In genomic region chr20:63056236-63057132, GRCh38 we compare ENCODE assay signal across 10 cellular contexts. TPM values are rescaled to one million over a fixed set of nuclear protein-coding genes. Genes with fewer than 3 reads are reported as not detected.
A peak's percentile ranks its signal among the peaks of the same experiment; 100 is the strongest.
DNase-seq lines count a peak whose midpoint lies in the region; ATAC-seq and TF ChIP-seq lines count a peak whose summit lies in the region.
"Had no signal": no experiment of that assay in that cellular context is flagged by ENCODE, and none has a peak within 500 bp of the region (broad histone marks: within the 10 kb centered on the region; RNA-seq: fewer than 3 reads in every experiment).

No MANE protein-coding gene starts in this region.

- H3K27ac ChIP-seq in CD8-positive, alpha-beta T cell (ENCODE audit: low read depth, low read length) = no peak overlapping the region
- no peak overlapping the region for H3K27ac ChIP-seq in HUES48 (ENCODE audit: low read depth, low read length)
- no peak overlapping the region for H3K27ac ChIP-seq in left lung

- H3K9ac ChIP-seq in HUES48 (ENCODE audit: low read depth, low read length) = no peak overlapping the region

- no peaks in the 10 kb centered on the region for H3K4me1 ChIP-seq in CD8-positive, alpha-beta T cell (ENCODE audit: insufficient read depth, low read length)
- H3K4me1 ChIP-seq in HUES48 (ENCODE audit: control insufficient read depth, insufficient read depth, low read length) = no peaks in the 10 kb centered on the region
- H3K4me1 ChIP-seq in left lung = peaks cover 0 to 8% of the 10 kb centered on the region in 2 donors

- no peaks in the 10 kb centered on the region for H3K4me1 Mint-ChIP-seq in CD8-positive, alpha-beta T cell (ENCODE audit: low read depth)
- H3K4me1 Mint-ChIP-seq in central memory CD8-positive, alpha-beta T cell = no peaks in the 10 kb centered on the region
- no peaks in the 10 kb centered on the region for H3K4me1 Mint-ChIP-seq in stimulated activated memory B cell treated with anti-CD40 and anti-IgM and Interleukin-4, amounts not matched to agents 10 μg/mL and 1 μg/mL and 100 μg/mL, for 72 hours

- no peak overlapping the region for H3K4me3 ChIP-seq in CD8-positive, alpha-beta T cell (ENCODE audit: low read depth, low read length)
- H3K4me3 ChIP-seq in HUES48 (ENCODE audit: low read depth, low read length) (peak overlapping the region; percentile 41; the same call in 1 of the 2 replicates), left lung (no peak overlapping the region)

- peaks cover 3% of the 10 kb centered on the region for H3K27me3 ChIP-seq in CD8-positive, alpha-beta T cell (ENCODE audit: insufficient read depth, low read length)
- H3K27me3 ChIP-seq in HUES48 (ENCODE audit: control insufficient read depth, insufficient read depth, low read length) = 0 out of 2 replicates have a peak, but pooled peaks cover 2% of the 10 kb centered on the region
- peaks cover 0 to 83% of the 10 kb centered on the region in 2 donors for H3K27me3 ChIP-seq in left lung

- no peak overlapping the region for H3K4me3 Mint-ChIP-seq in CD8-positive, alpha-beta T cell
- H3K4me3 Mint-ChIP-seq in central memory CD8-positive, alpha-beta T cell = no peak overlapping the region
- H3K4me3 Mint-ChIP-seq in stimulated activated memory B cell treated with anti-CD40 and anti-IgM and Interleukin-4, amounts not matched to agents 10 μg/mL and 1 μg/mL and 100 μg/mL, for 72 hours = no peak overlapping the region

- POLR2A ChIA-PET in CD8-positive, alpha-beta T cell (lab: Charles Lee) = no interaction called here

- no peak overlapping the region for H3K27ac Mint-ChIP-seq in CD8-positive, alpha-beta T cell
- H3K27ac Mint-ChIP-seq in central memory CD8-positive, alpha-beta T cell (ENCODE audit: low read depth) = no peak overlapping the region
- H3K27ac Mint-ChIP-seq in stimulated activated memory B cell treated with anti-CD40 and anti-IgM and Interleukin-4, amounts not matched to agents 10 μg/mL and 1 μg/mL and 100 μg/mL, for 72 hours = no peak overlapping the region

- no peaks in the 10 kb centered on the region for H3K36me3 Mint-ChIP-seq in CD8-positive, alpha-beta T cell
- peaks cover 2% of the 10 kb centered on the region for H3K36me3 Mint-ChIP-seq in central memory CD8-positive, alpha-beta T cell (ENCODE audit: insufficient read depth)
- H3K36me3 Mint-ChIP-seq in stimulated activated memory B cell treated with anti-CD40 and anti-IgM and Interleukin-4, amounts not matched to agents 10 μg/mL and 1 μg/mL and 100 μg/mL, for 72 hours = no peaks in the 10 kb centered on the region

- ATAC-seq in CD8-positive, alpha-beta T cell = peak; percentile 71
- peak; percentile 28 for ATAC-seq in central memory CD8-positive, alpha-beta T cell (replicated peaks; ENCODE audit: extremely low read depth, poor library complexity, severe bottlenecking)
- ATAC-seq in left lung (peak; percentile 83), HG02870 (IDR thresholded peaks at IDR 0.05; ENCODE audit: unreplicated experiment) (no peak), GM21737 (IDR thresholded peaks at IDR 0.05; ENCODE audit: unreplicated experiment) (no peak)
- ATAC-seq in stimulated activated memory B cell treated with anti-CD40 and anti-IgM and Interleukin-4, amounts not matched to agents 10 μg/mL and 1 μg/mL and 100 μg/mL, for 72 hours = peak; percentile 47

- H3K9me3 ChIP-seq in CD8-positive, alpha-beta T cell (ENCODE audit: low read length) = no peaks in the 10 kb centered on the region
- H3K9me3 ChIP-seq in HUES48 (ENCODE audit: control insufficient read depth, insufficient read depth, low read length) = 0 out of 2 replicates have a peak, but pooled peaks cover 3% of the 10 kb centered on the region
- H3K9me3 ChIP-seq in left lung = no peaks in the 10 kb centered on the region

- peaks cover 12% of the 10 kb centered on the region for H3K27me3 Mint-ChIP-seq in CD8-positive, alpha-beta T cell (ENCODE audit: low read depth)
- H3K27me3 Mint-ChIP-seq in central memory CD8-positive, alpha-beta T cell = peaks cover 31% of the 10 kb centered on the region
- H3K27me3 Mint-ChIP-seq in stimulated activated memory B cell treated with anti-CD40 and anti-IgM and Interleukin-4, amounts not matched to agents 10 μg/mL and 1 μg/mL and 100 μg/mL, for 72 hours = peaks cover 30% of the 10 kb centered on the region

- intact Hi-C loops in CD8-positive, alpha-beta T cell (cut with DNase I, micrococcal nuclease) = loop anchor here in 1 of 2 experiments (1.0 to 5.0 kb wide), 3 partner anchors 123 to 326 kb away; partner anchors contain the start of gene COL20A1
- intact Hi-C loops in left lung (cut with DNase I) = loop anchor here (10.0 kb wide), 2 partner anchors 58 to 128 kb away; no protein-coding TSS in a partner anchor

- peak in 6 of 7 experiments; percentile 12 to 60 (median 34) for DNase-seq in CD8-positive, alpha-beta T cell
- peak; percentile 33 for DNase-seq in T1000 (lab: John Stamatoyannopoulos, UW)
- peak in 1 of 2 donors; percentile 28 for DNase-seq in central memory CD8-positive, alpha-beta T cell (ENCODE audit: low spot score in 2 of 2)
- DNase-seq in left lung = peak; percentile 29 to 79

- no peaks in the 10 kb centered on the region for H3K9me3 Mint-ChIP-seq in CD8-positive, alpha-beta T cell
- H3K9me3 Mint-ChIP-seq in central memory CD8-positive, alpha-beta T cell = no peaks in the 10 kb centered on the region
- no peaks in the 10 kb centered on the region for H3K9me3 Mint-ChIP-seq in stimulated activated memory B cell treated with anti-CD40 and anti-IgM and Interleukin-4, amounts not matched to agents 10 μg/mL and 1 μg/mL and 100 μg/mL, for 72 hours

- CTCF ChIA-PET in CD8-positive, alpha-beta T cell (lab: Charles Lee) = interaction anchor here (0.8 to 3.0 kb wide), 11 partner anchors 8 to 177 kb away, joined by 3 to 26 read pairs (median 3); no protein-coding TSS in a partner anchor

- H3K36me3 ChIP-seq in CD8-positive, alpha-beta T cell (ENCODE audit: insufficient read depth, low read length) = no peaks in the 10 kb centered on the region
- no peaks in the 10 kb centered on the region for H3K36me3 ChIP-seq in HUES48 (ENCODE audit: control insufficient read depth, insufficient read depth, low read length)
- H3K36me3 ChIP-seq in left lung = no peaks in the 10 kb centered on the region

- peak; percentile 75 for TF ChIP-seq CTCF in CD8-positive, alpha-beta T cell (IDR thresholded peaks at IDR 0.05)
- peak; percentile 79 to 80 for TF ChIP-seq CTCF in left lung (IDR thresholded peaks at IDR 0.05)

RNA-seq across cellular contexts. Expression of gene BHLHE23, which starts 49.7 kb away (rescaled TPM):
- under 1 TPM in 1 of 2 experiments, not detected in 1; 0.44 TPM for total RNA-seq in CD8-positive, alpha-beta T cell
- total RNA-seq in left lung = not detected
- total RNA-seq: HT1080, lung microvascular endothelial cell had no signal

Comparison
In these comparisons a context has a peak if more than half of its experiments do, and no peak if none do; other contexts are left out.
1. ATAC-seq: peak in CD8-positive, alpha-beta T cell (single experiment), central memory CD8-positive, alpha-beta T cell (single experiment), left lung (single experiment) and stimulated activated memory B cell treated with anti-CD40 and anti-IgM and Interleukin-4, amounts not matched to agents 10 μg/mL and 1 μg/mL and 100 μg/mL, for 72 hours (single experiment); none in HG02870 (single experiment) and GM21737 (single experiment).